In the genomic region with DNA sequence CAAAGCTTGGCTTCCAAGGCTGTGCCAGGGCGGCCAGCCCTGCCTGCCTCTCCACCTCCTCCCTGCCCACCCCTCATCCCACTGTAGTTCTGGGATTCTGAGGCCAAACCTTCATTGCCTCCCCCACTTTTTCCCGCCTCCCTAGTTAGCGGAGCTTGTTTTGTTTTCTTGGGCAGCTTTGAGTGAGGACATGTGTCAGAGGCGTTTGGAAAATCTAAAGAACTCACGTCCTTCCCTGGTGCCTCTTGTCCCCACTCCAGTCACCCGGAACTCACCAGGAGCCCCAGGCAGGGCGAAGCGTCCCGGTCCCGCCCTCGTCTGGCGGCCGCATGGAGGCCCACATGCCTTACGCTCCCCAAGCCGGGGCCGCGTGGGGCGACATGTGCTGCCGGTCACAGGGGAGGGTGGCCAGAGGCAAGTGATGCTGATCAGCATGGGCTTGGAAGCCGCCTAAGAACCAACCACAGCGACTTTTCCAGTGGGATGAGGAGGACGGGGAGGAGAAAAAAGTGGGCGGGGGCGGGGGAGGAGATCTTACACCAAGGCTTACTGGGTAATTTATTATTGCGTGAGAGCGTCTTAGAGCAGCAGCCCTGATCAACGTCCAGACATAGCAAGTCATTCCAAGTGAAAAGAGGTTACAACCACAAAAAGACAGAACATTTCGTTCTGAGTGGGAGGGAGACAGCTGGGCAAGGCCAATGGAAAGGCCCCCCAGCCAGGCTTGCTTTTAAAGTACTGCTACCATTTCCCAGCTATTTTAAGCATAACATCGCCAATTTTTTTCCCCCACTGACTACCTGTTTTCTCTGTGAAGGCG, we compare ENCODE assay signal across 1 cellular context.
TF ChIP-seq lines count a peak whose summit lies in the region.

No MANE protein-coding gene starts in this region.

TF ChIP-seq in K562, 482 proteins besides CTCF, POLR2A, EP300 and RAD21 (continued from another document and continues in another):
- TF ChIP-seq, protein P1, sequence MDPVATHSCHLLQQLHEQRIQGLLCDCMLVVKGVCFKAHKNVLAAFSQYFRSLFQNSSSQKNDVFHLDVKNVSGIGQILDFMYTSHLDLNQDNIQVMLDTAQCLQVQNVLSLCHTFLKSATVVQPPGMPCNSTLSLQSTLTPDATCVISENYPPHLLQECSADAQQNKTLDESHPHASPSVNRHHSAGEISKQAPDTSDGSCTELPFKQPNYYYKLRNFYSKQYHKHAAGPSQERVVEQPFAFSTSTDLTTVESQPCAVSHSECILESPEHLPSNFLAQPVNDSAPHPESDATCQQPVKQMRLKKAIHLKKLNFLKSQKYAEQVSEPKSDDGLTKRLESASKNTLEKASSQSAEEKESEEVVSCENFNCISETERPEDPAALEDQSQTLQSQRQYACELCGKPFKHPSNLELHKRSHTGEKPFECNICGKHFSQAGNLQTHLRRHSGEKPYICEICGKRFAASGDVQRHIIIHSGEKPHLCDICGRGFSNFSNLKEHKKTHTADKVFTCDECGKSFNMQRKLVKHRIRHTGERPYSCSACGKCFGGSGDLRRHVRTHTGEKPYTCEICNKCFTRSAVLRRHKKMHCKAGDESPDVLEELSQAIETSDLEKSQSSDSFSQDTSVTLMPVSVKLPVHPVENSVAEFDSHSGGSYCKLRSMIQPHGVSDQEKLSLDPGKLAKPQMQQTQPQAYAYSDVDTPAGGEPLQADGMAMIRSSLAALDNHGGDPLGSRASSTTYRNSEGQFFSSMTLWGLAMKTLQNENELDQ (CRISPR knock-in tag; IDR thresholded peaks at IDR 0.05; ENCODE audit: borderline replicate concordance) = no peak; the same call in 1 of the 2 replicates
- no peak for TF ChIP-seq COPS2 (conservative IDR thresholded peaks at IDR 0.05)
- no peak for TF ChIP-seq MIER1 (IDR thresholded peaks at IDR 0.05; ENCODE audit: low read depth)
- TF ChIP-seq ETS2 (tag; IDR thresholded peaks at IDR 0.05; ENCODE audit: borderline replicate concordance, poor library complexity, severe bottlenecking) = no peak
- TF ChIP-seq KDM5B (IDR thresholded peaks at IDR 0.05; ENCODE audit: insufficient replicate concordance, low read depth, low read length) = peak; percentile 76
- TF ChIP-seq ZNF445 (CRISPR knock-in tag; IDR thresholded peaks at IDR 0.05; ENCODE audit: low read depth) = no peak
- no peak for TF ChIP-seq ELF1 (tag; IDR thresholded peaks at IDR 0.05)
- TF ChIP-seq ZNF212 (CRISPR knock-in tag; IDR thresholded peaks at IDR 0.05) = no peak
- TF ChIP-seq, protein P2, sequence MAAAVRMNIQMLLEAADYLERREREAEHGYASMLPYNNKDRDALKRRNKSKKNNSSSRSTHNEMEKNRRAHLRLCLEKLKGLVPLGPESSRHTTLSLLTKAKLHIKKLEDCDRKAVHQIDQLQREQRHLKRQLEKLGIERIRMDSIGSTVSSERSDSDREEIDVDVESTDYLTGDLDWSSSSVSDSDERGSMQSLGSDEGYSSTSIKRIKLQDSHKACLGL (CRISPR knock-in tag; IDR thresholded peaks at IDR 0.05; ENCODE audit: borderline replicate concordance, poor library complexity, severe bottlenecking) = peak; percentile 45
- TF ChIP-seq, protein P3, sequence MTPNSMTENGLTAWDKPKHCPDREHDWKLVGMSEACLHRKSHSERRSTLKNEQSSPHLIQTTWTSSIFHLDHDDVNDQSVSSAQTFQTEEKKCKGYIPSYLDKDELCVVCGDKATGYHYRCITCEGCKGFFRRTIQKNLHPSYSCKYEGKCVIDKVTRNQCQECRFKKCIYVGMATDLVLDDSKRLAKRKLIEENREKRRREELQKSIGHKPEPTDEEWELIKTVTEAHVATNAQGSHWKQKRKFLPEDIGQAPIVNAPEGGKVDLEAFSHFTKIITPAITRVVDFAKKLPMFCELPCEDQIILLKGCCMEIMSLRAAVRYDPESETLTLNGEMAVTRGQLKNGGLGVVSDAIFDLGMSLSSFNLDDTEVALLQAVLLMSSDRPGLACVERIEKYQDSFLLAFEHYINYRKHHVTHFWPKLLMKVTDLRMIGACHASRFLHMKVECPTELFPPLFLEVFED (CRISPR knock-in tag; conservative IDR thresholded peaks at IDR 0.05) = no peak
- no peak for TF ChIP-seq MECOM (CRISPR knock-in tag; IDR thresholded peaks at IDR 0.05)
- TF ChIP-seq, protein P4, sequence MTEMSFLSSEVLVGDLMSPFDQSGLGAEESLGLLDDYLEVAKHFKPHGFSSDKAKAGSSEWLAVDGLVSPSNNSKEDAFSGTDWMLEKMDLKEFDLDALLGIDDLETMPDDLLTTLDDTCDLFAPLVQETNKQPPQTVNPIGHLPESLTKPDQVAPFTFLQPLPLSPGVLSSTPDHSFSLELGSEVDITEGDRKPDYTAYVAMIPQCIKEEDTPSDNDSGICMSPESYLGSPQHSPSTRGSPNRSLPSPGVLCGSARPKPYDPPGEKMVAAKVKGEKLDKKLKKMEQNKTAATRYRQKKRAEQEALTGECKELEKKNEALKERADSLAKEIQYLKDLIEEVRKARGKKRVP (CRISPR knock-in tag; IDR thresholded peaks at IDR 0.05) = no peak
- TF ChIP-seq ZNF175 (CRISPR knock-in tag; IDR thresholded peaks at IDR 0.05; ENCODE audit: low read depth) = no peak
- TF ChIP-seq, protein P5, sequence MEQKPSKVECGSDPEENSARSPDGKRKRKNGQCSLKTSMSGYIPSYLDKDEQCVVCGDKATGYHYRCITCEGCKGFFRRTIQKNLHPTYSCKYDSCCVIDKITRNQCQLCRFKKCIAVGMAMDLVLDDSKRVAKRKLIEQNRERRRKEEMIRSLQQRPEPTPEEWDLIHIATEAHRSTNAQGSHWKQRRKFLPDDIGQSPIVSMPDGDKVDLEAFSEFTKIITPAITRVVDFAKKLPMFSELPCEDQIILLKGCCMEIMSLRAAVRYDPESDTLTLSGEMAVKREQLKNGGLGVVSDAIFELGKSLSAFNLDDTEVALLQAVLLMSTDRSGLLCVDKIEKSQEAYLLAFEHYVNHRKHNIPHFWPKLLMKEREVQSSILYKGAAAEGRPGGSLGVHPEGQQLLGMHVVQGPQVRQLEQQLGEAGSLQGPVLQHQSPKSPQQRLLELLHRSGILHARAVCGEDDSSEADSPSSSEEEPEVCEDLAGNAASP (IDR thresholded peaks at IDR 0.05) = no peak
- TF ChIP-seq, protein P6, sequence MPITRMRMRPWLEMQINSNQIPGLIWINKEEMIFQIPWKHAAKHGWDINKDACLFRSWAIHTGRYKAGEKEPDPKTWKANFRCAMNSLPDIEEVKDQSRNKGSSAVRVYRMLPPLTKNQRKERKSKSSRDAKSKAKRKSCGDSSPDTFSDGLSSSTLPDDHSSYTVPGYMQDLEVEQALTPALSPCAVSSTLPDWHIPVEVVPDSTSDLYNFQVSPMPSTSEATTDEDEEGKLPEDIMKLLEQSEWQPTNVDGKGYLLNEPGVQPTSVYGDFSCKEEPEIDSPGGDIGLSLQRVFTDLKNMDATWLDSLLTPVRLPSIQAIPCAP (CRISPR knock-in tag; IDR thresholded peaks at IDR 0.05; ENCODE audit: borderline replicate concordance) = no peak
- no peak for TF ChIP-seq CREB1 (IDR thresholded peaks at IDR 0.05)
- TF ChIP-seq CREB1 (CRISPR knock-in tag; IDR thresholded peaks at IDR 0.05) = peak; percentile 47; the same call in 1 of the 2 replicates
- TF ChIP-seq NONO (IDR thresholded peaks at IDR 0.05; ENCODE audit: low read depth in 2 of 2, low read length in 1 of 2) = no peak; a peak in 1 of 4 replicates
- TF ChIP-seq, protein P7, sequence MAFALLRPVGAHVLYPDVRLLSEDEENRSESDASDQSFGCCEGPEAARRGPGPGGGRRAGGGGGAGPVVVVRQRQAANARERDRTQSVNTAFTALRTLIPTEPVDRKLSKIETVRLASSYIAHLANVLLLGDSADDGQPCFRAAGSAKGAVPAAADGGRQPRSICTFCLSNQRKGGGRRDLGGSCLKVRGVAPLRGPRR (CRISPR knock-in tag; IDR thresholded peaks at IDR 0.05) = no peak
- no peak for TF ChIP-seq ZNF780A (CRISPR knock-in tag; IDR thresholded peaks at IDR 0.05)
- TF ChIP-seq NFRKB (IDR thresholded peaks at IDR 0.05; ENCODE audit: low read depth) = peak; percentile 50; the same call in 1 of the 2 replicates
- TF ChIP-seq, protein P8, sequence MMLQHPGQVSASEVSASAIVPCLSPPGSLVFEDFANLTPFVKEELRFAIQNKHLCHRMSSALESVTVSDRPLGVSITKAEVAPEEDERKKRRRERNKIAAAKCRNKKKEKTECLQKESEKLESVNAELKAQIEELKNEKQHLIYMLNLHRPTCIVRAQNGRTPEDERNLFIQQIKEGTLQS (IDR thresholded peaks at IDR 0.05) = no peak
- TF ChIP-seq, protein P8 (CRISPR knock-in tag; conservative IDR thresholded peaks at IDR 0.05) = no peak
- TF ChIP-seq ZNF551 (CRISPR knock-in tag; IDR thresholded peaks at IDR 0.05) = no peak
- TF ChIP-seq IRF2 (CRISPR knock-in tag; IDR thresholded peaks at IDR 0.05) = no peak
- TF ChIP-seq, protein P9, sequence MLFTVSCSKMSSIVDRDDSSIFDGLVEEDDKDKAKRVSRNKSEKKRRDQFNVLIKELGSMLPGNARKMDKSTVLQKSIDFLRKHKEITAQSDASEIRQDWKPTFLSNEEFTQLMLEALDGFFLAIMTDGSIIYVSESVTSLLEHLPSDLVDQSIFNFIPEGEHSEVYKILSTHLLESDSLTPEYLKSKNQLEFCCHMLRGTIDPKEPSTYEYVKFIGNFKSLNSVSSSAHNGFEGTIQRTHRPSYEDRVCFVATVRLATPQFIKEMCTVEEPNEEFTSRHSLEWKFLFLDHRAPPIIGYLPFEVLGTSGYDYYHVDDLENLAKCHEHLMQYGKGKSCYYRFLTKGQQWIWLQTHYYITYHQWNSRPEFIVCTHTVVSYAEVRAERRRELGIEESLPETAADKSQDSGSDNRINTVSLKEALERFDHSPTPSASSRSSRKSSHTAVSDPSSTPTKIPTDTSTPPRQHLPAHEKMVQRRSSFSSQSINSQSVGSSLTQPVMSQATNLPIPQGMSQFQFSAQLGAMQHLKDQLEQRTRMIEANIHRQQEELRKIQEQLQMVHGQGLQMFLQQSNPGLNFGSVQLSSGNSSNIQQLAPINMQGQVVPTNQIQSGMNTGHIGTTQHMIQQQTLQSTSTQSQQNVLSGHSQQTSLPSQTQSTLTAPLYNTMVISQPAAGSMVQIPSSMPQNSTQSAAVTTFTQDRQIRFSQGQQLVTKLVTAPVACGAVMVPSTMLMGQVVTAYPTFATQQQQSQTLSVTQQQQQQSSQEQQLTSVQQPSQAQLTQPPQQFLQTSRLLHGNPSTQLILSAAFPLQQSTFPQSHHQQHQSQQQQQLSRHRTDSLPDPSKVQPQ (CRISPR knock-in tag; IDR thresholded peaks at IDR 0.05; ENCODE audit: borderline replicate concordance) = peak; percentile 85; the same call in 1 of the 2 replicates
- TF ChIP-seq, protein P10, sequence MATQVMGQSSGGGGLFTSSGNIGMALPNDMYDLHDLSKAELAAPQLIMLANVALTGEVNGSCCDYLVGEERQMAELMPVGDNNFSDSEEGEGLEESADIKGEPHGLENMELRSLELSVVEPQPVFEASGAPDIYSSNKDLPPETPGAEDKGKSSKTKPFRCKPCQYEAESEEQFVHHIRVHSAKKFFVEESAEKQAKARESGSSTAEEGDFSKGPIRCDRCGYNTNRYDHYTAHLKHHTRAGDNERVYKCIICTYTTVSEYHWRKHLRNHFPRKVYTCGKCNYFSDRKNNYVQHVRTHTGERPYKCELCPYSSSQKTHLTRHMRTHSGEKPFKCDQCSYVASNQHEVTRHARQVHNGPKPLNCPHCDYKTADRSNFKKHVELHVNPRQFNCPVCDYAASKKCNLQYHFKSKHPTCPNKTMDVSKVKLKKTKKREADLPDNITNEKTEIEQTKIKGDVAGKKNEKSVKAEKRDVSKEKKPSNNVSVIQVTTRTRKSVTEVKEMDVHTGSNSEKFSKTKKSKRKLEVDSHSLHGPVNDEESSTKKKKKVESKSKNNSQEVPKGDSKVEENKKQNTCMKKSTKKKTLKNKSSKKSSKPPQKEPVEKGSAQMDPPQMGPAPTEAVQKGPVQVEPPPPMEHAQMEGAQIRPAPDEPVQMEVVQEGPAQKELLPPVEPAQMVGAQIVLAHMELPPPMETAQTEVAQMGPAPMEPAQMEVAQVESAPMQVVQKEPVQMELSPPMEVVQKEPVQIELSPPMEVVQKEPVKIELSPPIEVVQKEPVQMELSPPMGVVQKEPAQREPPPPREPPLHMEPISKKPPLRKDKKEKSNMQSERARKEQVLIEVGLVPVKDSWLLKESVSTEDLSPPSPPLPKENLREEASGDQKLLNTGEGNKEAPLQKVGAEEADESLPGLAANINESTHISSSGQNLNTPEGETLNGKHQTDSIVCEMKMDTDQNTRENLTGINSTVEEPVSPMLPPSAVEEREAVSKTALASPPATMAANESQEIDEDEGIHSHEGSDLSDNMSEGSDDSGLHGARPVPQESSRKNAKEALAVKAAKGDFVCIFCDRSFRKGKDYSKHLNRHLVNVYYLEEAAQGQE (CRISPR knock-in tag; IDR thresholded peaks at IDR 0.05; ENCODE audit: low read depth) = no peak
